8 cellular contexts compared by ENCODE assay signal in the genomic region with DNA sequence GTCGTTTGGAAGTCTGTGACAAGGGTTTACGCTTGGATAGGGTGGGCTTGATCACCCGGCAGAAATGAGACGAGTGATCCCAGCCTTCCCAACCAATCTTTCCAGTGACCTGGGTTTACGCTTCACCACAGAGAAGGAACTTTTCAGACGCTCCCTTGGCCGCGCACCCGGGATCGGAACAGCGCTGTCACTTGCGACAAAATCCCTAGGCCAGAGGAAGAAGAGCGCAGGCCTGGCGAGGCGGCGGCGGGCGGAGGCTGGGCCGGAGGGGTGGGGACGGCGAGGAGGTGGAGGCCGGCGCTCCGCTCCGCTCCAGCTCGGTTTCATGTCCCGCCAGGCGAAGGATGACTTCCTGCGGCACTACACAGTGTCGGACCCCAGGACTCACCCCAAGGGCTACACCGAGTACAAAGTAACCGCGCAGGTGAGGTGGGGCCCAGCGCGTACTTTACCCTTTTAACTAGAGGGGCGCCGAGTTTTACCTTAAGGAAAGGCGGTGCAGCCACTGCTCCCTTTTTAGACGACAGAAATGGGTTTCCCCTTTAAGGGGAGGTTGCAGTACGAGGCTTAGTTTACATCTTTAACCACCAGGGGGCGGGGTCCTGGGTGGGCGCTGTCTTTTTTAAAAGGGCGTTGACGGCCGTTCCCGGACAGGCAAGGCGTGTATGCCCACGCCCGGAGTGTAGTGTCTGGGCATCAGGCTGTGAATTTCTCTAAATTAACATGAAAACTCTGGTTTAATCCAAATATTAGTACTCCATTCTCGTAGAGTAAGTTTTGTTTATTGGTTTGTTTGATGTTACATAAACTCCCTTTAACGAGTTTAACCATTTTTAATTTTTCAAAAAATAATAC. TPM values are rescaled to one million over a fixed set of nuclear protein-coding genes. Genes with fewer than 3 reads are reported as not detected.
DNase-seq lines count a peak whose midpoint lies in the region; ATAC-seq and TF ChIP-seq lines count a peak whose summit lies in the region.

Gene SNX15, plus strand, starts transcription at position 227 of the 855 bp plus-strand sequence. Its CDS starts 99 bp downstream, at position 326.

- no peaks in the 10 kb centered on the region for H3K27me3 ChIP-seq in PC-9 (ENCODE audit: insufficient read depth, low read depth)
- no peaks in the 10 kb centered on the region for H3K27me3 ChIP-seq in muscle layer of duodenum (ENCODE audit: low read depth, low read length)

- in situ Hi-C loops in KBM-7 (cut with MboI; ENCODE audit: low pct_unique_long_range_greater_than_20kb, low sequenced_read_pairs) = no loop called here

- H3K79me2 ChIP-seq in PC-9 (ENCODE audit: low read depth) = no peaks in the 10 kb centered on the region

- H2AFZ ChIP-seq in PC-9 = peak within 1 kb of the TSS; percentile 82

- H3K9me3 Mint-ChIP-seq in activated T-cell treated with anti-CD3 and anti-CD28 coated beads, Interleukin-2, amount 50 U/mL, for 24 hours = no peaks in the 10 kb centered on the region

- no peaks in the 10 kb centered on the region for H3K36me3 ChIP-seq in PC-9 (ENCODE audit: low read depth)
- peaks cover 4 to 14% of the 10 kb centered on the region in 2 donors for H3K36me3 ChIP-seq in muscle layer of duodenum (ENCODE audit: control insufficient read depth in 1 of 2, insufficient read depth in 2 of 2, low read length in 2 of 2)

- intact Hi-C loops in PC-9 (cut with micrococcal nuclease; ENCODE audit: unreplicated experiment) = loop anchor here (1.0 to 5.0 kb wide), 5 partner anchors 89 to 180 kb away; partner anchors contain the start of genes ATG2A, CAPN1, PPP2R5B and ZNHIT2

- DNase-seq in DMS79 (lab: John Stamatoyannopoulos, UW) (peak; percentile 94), KBM-7 (peak; percentile 98), PC-9 (peak; percentile 90 to 95)
- DNase-seq in activated T-cell treated with anti-CD3 and anti-CD28 coated beads, Interleukin-2, amount 50 U/mL, for 24 hours = peak; percentile 88
- DNase-seq in stimulated activated CD8-positive, alpha-beta memory T cell treated with anti-CD3 and anti-CD28 coated beads, Interleukin-7, amount 100 ng/mL, for 4 hours (ENCODE audit: low read depth in 2 of 2) = peak; percentile 82 to 88

- H3K9me2 ChIP-seq in PC-9 (ENCODE audit: insufficient read depth) = no peaks in the 10 kb centered on the region

- H3K4me3 Mint-ChIP-seq in activated T-cell treated with anti-CD3 and anti-CD28 coated beads, Interleukin-2, amount 50 U/mL, for 24 hours = peak within 1 kb of the TSS; percentile 77

- H3K27ac ChIP-seq in PC-9 (peak within 1 kb of the TSS; percentile 36), muscle layer of duodenum (ENCODE audit: low read length) (peak within 1 kb of the TSS; percentile 93)

- no peaks in the 10 kb centered on the region for H3K27me3 Mint-ChIP-seq in activated T-cell treated with anti-CD3 and anti-CD28 coated beads, Interleukin-2, amount 50 U/mL, for 24 hours

- H3K36me3 Mint-ChIP-seq in activated T-cell treated with anti-CD3 and anti-CD28 coated beads, Interleukin-2, amount 50 U/mL, for 24 hours (ENCODE audit: low read depth) = peaks cover 2% of the 10 kb centered on the region

- H3F3A ChIP-seq in PC-9 (ENCODE audit: insufficient read depth, low read depth) = no peaks in the 10 kb centered on the region; the same call in 1 of the 2 replicates

- H3K9me3 ChIP-seq in PC-9 (ENCODE audit: insufficient read depth, low read depth) = no peaks in the 10 kb centered on the region
- no peaks in the 10 kb centered on the region for H3K9me3 ChIP-seq in muscle layer of duodenum (ENCODE audit: control insufficient read depth in 1 of 2, low read length in 2 of 2)

- H4K20me1 ChIP-seq in PC-9 (ENCODE audit: insufficient read depth) = no peaks in the 10 kb centered on the region

- peak; percentile 76 for ATAC-seq in GM21717 (IDR thresholded peaks at IDR 0.05; ENCODE audit: unreplicated experiment)
- ATAC-seq in esophagus mucosa = peak; percentile 94

- CTCF ChIA-PET in PC-9 (lab: Charles Lee) = interaction anchor here (0.6 to 1.6 kb wide), 4 partner anchors 10 to 179 kb away, joined by 3 to 5 read pairs (median 4); partner anchors contain the start of gene ARL2

- BruUV-seq in PC-9 (replicated peaks; lab: Mats Ljungman, UMichigan) = no TSS peak

- peak; percentile 94 for TF ChIP-seq CTCF in PC-9 (conservative IDR thresholded peaks at IDR 0.05)

- H3K4me3 ChIP-seq in PC-9 (peak within 1 kb of the TSS; percentile 64), muscle layer of duodenum (ENCODE audit: low read depth in 1 of 2, low read length in 2 of 2) (peak within 1 kb of the TSS; percentile 77 to 84)

- POLR2A ChIA-PET in PC-9 (lab: Charles Lee; ENCODE audit: unreplicated experiment) = interaction anchor here (0.6 kb wide), 2 partner anchors 13 to 155 kb away, joined by 4 to 5 read pairs; partner anchors contain the start of gene ARL2

- H3K4me1 Mint-ChIP-seq in activated T-cell treated with anti-CD3 and anti-CD28 coated beads, Interleukin-2, amount 50 U/mL, for 24 hours (ENCODE audit: low read depth) = peaks cover 22% of the 10 kb centered on the region

- H3K4me2 ChIP-seq in PC-9 = peak within 1 kb of the TSS; percentile 86

- H3K4me1 ChIP-seq in PC-9 (replicated peaks; ENCODE audit: insufficient read depth) (peaks cover 9% of the 10 kb centered on the region), muscle layer of duodenum (ENCODE audit: control insufficient read depth in 1 of 2, insufficient read depth in 2 of 2, low read length in 2 of 2) (peaks cover 5 to 11% of the 10 kb centered on the region in 2 donors)

- H3K27ac Mint-ChIP-seq in activated T-cell treated with anti-CD3 and anti-CD28 coated beads, Interleukin-2, amount 50 U/mL, for 24 hours = peak within 1 kb of the TSS; percentile 89

RNA-seq across cellular contexts. Expression of gene SNX15, which starts in this region (rescaled TPM):
- total RNA-seq in PC-9 (2021) (38.2 and 40.6 TPM in 2 replicates), esophagus mucosa (12.2 TPM)

Comparison
In these comparisons a context has a peak if more than half of its experiments do, and no peak if none do; other contexts are left out.
1. Peak in every context shown above with its lines: DNase-seq, ATAC-seq, H3K4me3 ChIP-seq and H3K27ac ChIP-seq.